8 cellular contexts compared by ENCODE assay signal in the genomic region with DNA sequence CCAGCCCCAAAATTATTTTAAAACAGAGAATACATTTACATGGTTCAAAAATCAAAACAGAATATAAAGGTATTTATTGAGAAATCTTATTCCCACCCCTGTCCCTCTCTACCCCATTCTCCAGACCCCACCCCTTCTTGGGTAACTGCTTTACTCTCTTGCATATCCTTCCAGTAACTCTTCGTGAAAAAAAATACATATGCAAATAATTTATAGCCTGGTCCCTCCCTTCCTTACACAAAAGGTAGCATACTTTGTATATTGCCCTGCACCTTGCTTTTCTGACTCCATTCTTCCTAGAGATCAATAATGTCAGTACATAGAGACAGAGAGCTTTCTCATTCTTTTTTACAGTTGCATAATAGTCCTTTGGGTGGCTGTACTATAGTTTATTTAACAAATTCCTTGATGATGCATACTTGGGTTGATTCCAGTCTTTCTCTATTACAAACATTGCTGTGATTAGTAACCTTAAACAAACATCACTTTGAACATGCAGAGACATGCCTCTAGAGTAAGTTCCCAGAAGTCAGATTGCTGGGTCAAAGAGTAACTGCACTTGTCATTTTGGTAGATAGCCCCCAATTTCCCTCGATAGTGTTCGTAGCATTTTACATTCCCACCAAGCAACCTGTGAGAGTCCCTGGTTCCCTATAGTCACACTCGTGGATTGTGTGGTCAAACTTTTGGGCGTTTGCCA. TPM values are rescaled to one million over a fixed set of nuclear protein-coding genes. Genes with fewer than 3 reads are reported as not detected.
DNase-seq lines count a peak whose midpoint lies in the region; ATAC-seq, FAIRE-seq and TF ChIP-seq lines count a peak whose summit lies in the region.

No MANE protein-coding gene starts in this region.

- H4K20me1 ChIP-seq in fibroblast of lung (ENCODE audit: control insufficient read depth, extremely low read depth, insufficient read depth, low read length): no peaks in the 10 kb centered on the region

- ATAC-seq in GM21825 (IDR thresholded peaks at IDR 0.05; ENCODE audit: unreplicated experiment): no peak
- ATAC-seq in stimulated activated memory B cell treated with anti-CD40 and anti-IgM and Interleukin-4, amounts not matched to agents 10 μg/mL and 1 μg/mL and 100 μg/mL, for 72 hours: no peak

- no peak overlapping the region for H3K4me2 ChIP-seq in fibroblast of lung (ENCODE audit: extremely low read depth, insufficient read depth, low read length)

- peaks cover 26% of the 10 kb centered on the region for H3K4me1 ChIP-seq in fibroblast of lung (ENCODE audit: control insufficient read depth, extremely low read depth, insufficient read depth, low read length)
- peaks cover 0 to 6% of the 10 kb centered on the region in 2 donors for H3K4me1 ChIP-seq in small intestine (ENCODE audit: control insufficient read depth in 2 of 2, insufficient read depth in 1 of 2, low read depth in 1 of 2, low read length in 1 of 2)

- H3K9me3 ChIP-seq in fibroblast of lung (ENCODE audit: control insufficient read depth, insufficient read depth, low read depth, low read length) (no peaks in the 10 kb centered on the region), small intestine (ENCODE audit: control insufficient read depth, low read depth) (no peaks in the 10 kb centered on the region)

- H3K36me3 ChIP-seq in fibroblast of lung (ENCODE audit: control insufficient read depth, insufficient read depth, low read length): peaks cover 32% of the 10 kb centered on the region
- H3K36me3 ChIP-seq in small intestine (ENCODE audit: control insufficient read depth in 2 of 2, insufficient read depth in 2 of 2, low read length in 2 of 2): peaks cover 6 to 8% of the 10 kb centered on the region in 2 donors

- H3K27ac ChIP-seq in fibroblast of lung (ENCODE audit: insufficient read depth, low read length) (peak overlapping the region; percentile 96), small intestine (ENCODE audit: low read depth in 1 of 2, low read length in 1 of 2) (peak overlapping the region in 1 of 2 donors; percentile 59)

- no peak for FAIRE-seq in small intestine (lab: Jason Lieb, UNC)

- TF ChIP-seq CTCF in fibroblast of lung (conservative IDR thresholded peaks at IDR 0.05 in 1 of 2, IDR thresholded peaks at IDR 0.05 in 1 of 2; ENCODE audit: low read depth in 1 of 2, low read length in 2 of 2): no peak

- H3K36me3 Mint-ChIP-seq in stimulated activated memory B cell treated with anti-CD40 and anti-IgM and Interleukin-4, amounts not matched to agents 10 μg/mL and 1 μg/mL and 100 μg/mL, for 72 hours: peaks cover 40% of the 10 kb centered on the region

- DNase-seq in HCEC 1CT: peak; percentile 95
- peak; percentile 77 for DNase-seq in RKO (ENCODE audit: low spot score)
- peak; percentile 95 to 98 for DNase-seq in fibroblast of lung (ENCODE audit: low read depth in 2 of 2)
- DNase-seq in small intestine: peak; percentile 56
- DNase-seq in CD1c-positive myeloid dendritic cell (ENCODE audit: extremely low spot score): no peak
- DNase-seq in activated CD8-positive, alpha-beta memory T cell treated with anti-CD3 and anti-CD28 coated beads, Interleukin-2, amount 50 U/mL, for 4 hours: no peak

- no peaks in the 10 kb centered on the region for H3K27me3 Mint-ChIP-seq in stimulated activated memory B cell treated with anti-CD40 and anti-IgM and Interleukin-4, amounts not matched to agents 10 μg/mL and 1 μg/mL and 100 μg/mL, for 72 hours

- H3K4me3 Mint-ChIP-seq in stimulated activated memory B cell treated with anti-CD40 and anti-IgM and Interleukin-4, amounts not matched to agents 10 μg/mL and 1 μg/mL and 100 μg/mL, for 72 hours: no peak overlapping the region

- no peaks in the 10 kb centered on the region for H3K9me3 Mint-ChIP-seq in stimulated activated memory B cell treated with anti-CD40 and anti-IgM and Interleukin-4, amounts not matched to agents 10 μg/mL and 1 μg/mL and 100 μg/mL, for 72 hours

- H3K27me3 ChIP-seq in fibroblast of lung (ENCODE audit: control insufficient read depth, insufficient read depth, low read length) (no peaks in the 10 kb centered on the region), small intestine (ENCODE audit: control insufficient read depth in 2 of 2, insufficient read depth in 2 of 2, low read length in 2 of 2) (no peaks in the 10 kb centered on the region)

- WGBS in small intestine, 3 donors: 34 to 41% (median 37%) methylated on average over 5 of the region's 5 CpGs

- H3K9ac ChIP-seq in fibroblast of lung (ENCODE audit: insufficient read depth, low read length): no peak overlapping the region

- H2AFZ ChIP-seq in fibroblast of lung (ENCODE audit: low read length): no peak overlapping the region

- no peak overlapping the region for H3K4me3 ChIP-seq in fibroblast of lung (replicated peaks in 1 of 4; ENCODE audit: control extremely low read depth in 1 of 4, insufficient read depth in 1 of 4, low read depth in 3 of 4, low read length in 4 of 4)
- no peak overlapping the region for H3K4me3 ChIP-seq in small intestine (ENCODE audit: low read depth in 1 of 2, low read length in 2 of 2)

- H3K79me2 ChIP-seq in fibroblast of lung (ENCODE audit: control insufficient read depth, insufficient read depth, low read length): no peaks in the 10 kb centered on the region

- H3K4me1 Mint-ChIP-seq in stimulated activated memory B cell treated with anti-CD40 and anti-IgM and Interleukin-4, amounts not matched to agents 10 μg/mL and 1 μg/mL and 100 μg/mL, for 72 hours: peaks cover 6% of the 10 kb centered on the region

- H3K27ac Mint-ChIP-seq in stimulated activated memory B cell treated with anti-CD40 and anti-IgM and Interleukin-4, amounts not matched to agents 10 μg/mL and 1 μg/mL and 100 μg/mL, for 72 hours: no peak overlapping the region

RNA-seq across cellular contexts. Expression of a gene that starts 47.9 kb away (rescaled TPM):
- total RNA-seq in fibroblast of lung: 215 and 248 TPM in 2 replicates
- polyA plus RNA-seq in fibroblast of lung: 224 and 536 TPM in 2 replicates
- polyA plus RNA-seq in fibroblast of lung (2012): 151 and 362 TPM in 2 replicates
- 62.3 and 103 TPM in 2 replicates for polyA minus RNA-seq in fibroblast of lung (ENCODE audit: low replicate concordance)
- polyA plus RNA-seq in small intestine: 100 to 1,000 TPM in 1 of 3 donors, 10 to 100 TPM in 2; 20.8 to 115 (median 73.2) TPM

RNA-seq across cellular contexts. Expression of a gene that starts 54.2 kb away (rescaled TPM):
- total RNA-seq in fibroblast of lung: 326 and 588 TPM in 2 replicates
- 388 and 432 TPM in 2 replicates for polyA plus RNA-seq in fibroblast of lung
- polyA plus RNA-seq in fibroblast of lung (2012): 328 and 371 TPM in 2 replicates
- polyA minus RNA-seq in fibroblast of lung (ENCODE audit: low replicate concordance): 613 and 774 TPM in 2 replicates
- 100 to 1,000 TPM; 196 to 380 (median 205) TPM for polyA plus RNA-seq in small intestine

Comparison
In these comparisons a context has a peak if more than half of its experiments do, and no peak if none do; other contexts are left out.
1. DNase-seq: peak in HCEC 1CT (single experiment), RKO (single experiment), fibroblast of lung (2 of 2) and small intestine (single experiment); none in CD1c-positive myeloid dendritic cell (single experiment) and activated CD8-positive, alpha-beta memory T cell treated with anti-CD3 and anti-CD28 coated beads, Interleukin-2, amount 50 U/mL, for 4 hours (single experiment).